ENCODE assay signal across 1 cellular context in the genomic region with DNA sequence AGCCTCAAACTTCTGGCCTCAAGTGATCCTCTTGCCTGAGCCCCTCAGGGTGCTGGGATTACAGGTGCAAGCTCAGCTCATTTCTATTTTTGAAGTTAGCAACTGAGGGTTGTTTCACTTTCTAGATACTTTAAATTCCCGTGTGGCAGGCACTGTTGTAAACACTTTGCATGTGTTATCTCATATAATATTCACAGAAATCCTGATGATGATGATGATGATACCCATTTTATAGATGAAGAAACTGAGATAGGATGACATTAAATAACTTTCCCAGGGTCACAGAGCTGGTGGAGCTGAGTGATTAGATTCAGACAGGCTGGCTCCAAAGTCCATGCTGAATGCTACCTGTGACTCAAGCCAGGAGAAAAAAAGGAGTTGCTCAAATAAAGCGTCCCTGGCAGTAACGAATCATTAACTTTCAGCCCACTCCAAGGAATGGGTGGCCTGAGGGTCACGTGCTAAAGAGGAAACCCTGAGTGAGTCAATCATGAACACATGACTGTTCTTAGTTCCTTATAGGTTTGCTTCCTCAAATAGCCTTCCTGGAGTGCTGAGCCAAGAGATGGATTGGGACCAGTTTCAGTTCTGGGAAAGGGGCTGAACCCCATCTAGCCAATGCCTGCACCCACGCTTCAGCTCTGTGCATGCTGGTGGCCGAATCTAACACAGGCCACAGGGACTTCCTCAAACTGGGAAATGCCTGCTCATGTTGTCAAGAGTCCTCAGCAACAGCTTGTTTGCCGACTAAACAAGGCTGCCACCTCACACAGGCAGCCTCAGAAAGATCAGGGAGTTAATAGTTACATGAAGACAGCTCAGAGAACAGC.
TF ChIP-seq lines count a peak whose summit lies in the region.

No MANE protein-coding gene starts in this region.

TF ChIP-seq in HepG2, 621 proteins besides CTCF, POLR2A, EP300 and RAD21 (continued from another document and continues in another):
- TF ChIP-seq, protein P1, sequence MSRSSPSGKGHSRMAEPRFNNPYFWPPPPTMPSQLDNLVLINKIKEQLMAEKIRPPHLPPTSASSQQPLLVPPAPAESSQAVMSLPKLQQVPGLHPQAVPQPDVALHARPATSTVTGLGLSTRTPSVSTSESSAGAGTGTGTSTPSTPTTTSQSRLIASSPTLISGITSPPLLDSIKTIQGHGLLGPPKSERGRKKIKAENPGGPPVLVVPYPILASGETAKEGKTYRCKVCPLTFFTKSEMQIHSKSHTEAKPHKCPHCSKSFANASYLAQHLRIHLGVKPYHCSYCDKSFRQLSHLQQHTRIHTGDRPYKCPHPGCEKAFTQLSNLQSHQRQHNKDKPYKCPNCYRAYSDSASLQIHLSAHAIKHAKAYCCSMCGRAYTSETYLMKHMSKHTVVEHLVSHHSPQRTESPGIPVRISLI (CRISPR knock-in tag; IDR thresholded peaks at IDR 0.05; ENCODE audit: borderline replicate concordance): peak; percentile 81; the same call in 1 of the 2 replicates
- TF ChIP-seq ZNF768 (CRISPR knock-in tag; IDR thresholded peaks at IDR 0.05) (no peak), ZNF329 (CRISPR knock-in tag; IDR thresholded peaks at IDR 0.05; ENCODE audit: low read depth) (no peak), ELF1 (CRISPR knock-in tag; IDR thresholded peaks at IDR 0.05) (peak; percentile 79; the same call in 1 of the 2 replicates), ASH2L (IDR thresholded peaks at IDR 0.05; ENCODE audit: insufficient read length, low read depth, low read length) (peak; percentile 72), ETV5 (CRISPR knock-in tag; IDR thresholded peaks at IDR 0.05; ENCODE audit: borderline replicate concordance) (peak; percentile 59; the same call in 1 of the 2 replicates), ESRRA (CRISPR knock-in tag; IDR thresholded peaks at IDR 0.05; ENCODE audit: low read depth) (peak; percentile 100), KAT8 (CRISPR knock-in tag; IDR thresholded peaks at IDR 0.05) (peak; percentile 82; the same call in 1 of the 2 replicates), NFIC (IDR thresholded peaks at IDR 0.05; ENCODE audit: low read length) (peak; percentile 69; the same call in 1 of the 2 replicates), SIN3B (IDR thresholded peaks at IDR 0.05; ENCODE audit: low read length) (0 out of 2 replicates have a peak, but pooled peaks have one; percentile 60), NFYC (CRISPR knock-in tag; IDR thresholded peaks at IDR 0.05) (peak; percentile 51), POGZ (CRISPR knock-in tag; IDR thresholded peaks at IDR 0.05) (peak; percentile 81), HMG20A (CRISPR knock-in tag; IDR thresholded peaks at IDR 0.05; ENCODE audit: borderline replicate concordance) (peak; percentile 66), ZNF781 (CRISPR knock-in tag; IDR thresholded peaks at IDR 0.05; ENCODE audit: borderline replicate concordance, not compliant biosample characterization) (no peak), MYC (CRISPR knock-in tag; IDR thresholded peaks at IDR 0.05; ENCODE audit: borderline replicate concordance) (peak; percentile 60; the same call in 1 of the 2 replicates), MIER3 (CRISPR knock-in tag; IDR thresholded peaks at IDR 0.05; ENCODE audit: borderline replicate concordance) (peak; percentile 56; the same call in 1 of the 2 replicates), BCL6 (CRISPR knock-in tag; IDR thresholded peaks at IDR 0.05) (no peak; the same call in 1 of the 2 replicates), PITX1 (CRISPR knock-in tag; IDR thresholded peaks at IDR 0.05) (peak; percentile 49; the same call in 1 of the 2 replicates), KDM5A (IDR thresholded peaks at IDR 0.05; ENCODE audit: borderline replicate concordance, low read length) (no peak), RORA (CRISPR knock-in tag; IDR thresholded peaks at IDR 0.05) (0 out of 2 replicates have a peak, but pooled peaks have one; percentile 36), RFX3 (CRISPR knock-in tag; IDR thresholded peaks at IDR 0.05) (peak; percentile 45; the same call in 1 of the 2 replicates), FOSL2 (CRISPR knock-in tag; IDR thresholded peaks at IDR 0.05) (peak; percentile 92), ZNF672 (CRISPR knock-in tag; IDR thresholded peaks at IDR 0.05) (no peak), ZNF124 (CRISPR knock-in tag; IDR thresholded peaks at IDR 0.05) (peak; percentile 45; the same call in 1 of the 2 replicates), DNMT3B (CRISPR knock-in tag; conservative IDR thresholded peaks at IDR 0.05) (no peak)
- TF ChIP-seq, protein P2, sequence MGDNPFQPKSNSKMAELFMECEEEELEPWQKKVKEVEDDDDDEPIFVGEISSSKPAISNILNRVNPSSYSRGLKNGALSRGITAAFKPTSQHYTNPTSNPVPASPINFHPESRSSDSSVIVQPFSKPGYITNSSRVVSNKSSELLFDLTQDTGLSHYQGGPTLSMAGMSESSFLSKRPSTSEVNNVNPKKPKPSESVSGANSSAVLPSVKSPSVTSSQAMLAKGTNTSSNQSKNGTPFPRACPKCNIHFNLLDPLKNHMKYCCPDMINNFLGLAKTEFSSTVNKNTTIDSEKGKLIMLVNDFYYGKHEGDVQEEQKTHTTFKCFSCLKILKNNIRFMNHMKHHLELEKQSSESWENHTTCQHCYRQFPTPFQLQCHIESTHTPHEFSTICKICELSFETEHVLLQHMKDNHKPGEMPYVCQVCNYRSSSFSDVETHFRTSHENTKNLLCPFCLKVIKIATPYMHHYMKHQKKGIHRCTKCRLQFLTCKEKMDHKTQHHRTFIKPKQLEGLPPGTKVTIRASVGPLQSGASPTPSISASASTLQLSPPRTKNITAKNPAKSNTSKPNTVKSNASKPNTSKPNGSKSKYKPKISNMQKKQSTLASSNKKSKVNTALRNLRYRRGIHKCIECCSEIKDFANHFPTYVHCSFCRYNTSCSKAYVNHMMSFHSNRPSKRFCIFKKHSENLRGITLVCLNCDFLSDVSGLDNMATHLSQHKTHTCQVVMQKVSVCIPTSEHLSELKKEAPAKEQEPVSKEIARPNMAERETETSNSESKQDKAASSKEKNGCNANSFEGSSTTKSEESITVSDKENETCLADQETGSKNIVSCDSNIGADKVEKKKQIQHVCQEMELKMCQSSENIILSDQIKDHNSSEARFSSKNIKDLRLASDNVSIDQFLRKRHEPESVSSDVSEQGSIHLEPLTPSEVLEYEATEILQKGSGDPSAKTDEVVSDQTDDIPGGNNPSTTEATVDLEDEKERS (CRISPR knock-in tag; IDR thresholded peaks at IDR 0.05): peak; percentile 84
- TF ChIP-seq, protein P3, sequence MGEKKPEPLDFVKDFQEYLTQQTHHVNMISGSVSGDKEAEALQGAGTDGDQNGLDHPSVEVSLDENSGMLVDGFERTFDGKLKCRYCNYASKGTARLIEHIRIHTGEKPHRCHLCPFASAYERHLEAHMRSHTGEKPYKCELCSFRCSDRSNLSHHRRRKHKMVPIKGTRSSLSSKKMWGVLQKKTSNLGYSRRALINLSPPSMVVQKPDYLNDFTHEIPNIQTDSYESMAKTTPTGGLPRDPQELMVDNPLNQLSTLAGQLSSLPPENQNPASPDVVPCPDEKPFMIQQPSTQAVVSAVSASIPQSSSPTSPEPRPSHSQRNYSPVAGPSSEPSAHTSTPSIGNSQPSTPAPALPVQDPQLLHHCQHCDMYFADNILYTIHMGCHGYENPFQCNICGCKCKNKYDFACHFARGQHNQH (CRISPR knock-in tag; IDR thresholded peaks at IDR 0.05): peak; percentile 63; the same call in 1 of the 2 replicates
- TF ChIP-seq, protein P4, sequence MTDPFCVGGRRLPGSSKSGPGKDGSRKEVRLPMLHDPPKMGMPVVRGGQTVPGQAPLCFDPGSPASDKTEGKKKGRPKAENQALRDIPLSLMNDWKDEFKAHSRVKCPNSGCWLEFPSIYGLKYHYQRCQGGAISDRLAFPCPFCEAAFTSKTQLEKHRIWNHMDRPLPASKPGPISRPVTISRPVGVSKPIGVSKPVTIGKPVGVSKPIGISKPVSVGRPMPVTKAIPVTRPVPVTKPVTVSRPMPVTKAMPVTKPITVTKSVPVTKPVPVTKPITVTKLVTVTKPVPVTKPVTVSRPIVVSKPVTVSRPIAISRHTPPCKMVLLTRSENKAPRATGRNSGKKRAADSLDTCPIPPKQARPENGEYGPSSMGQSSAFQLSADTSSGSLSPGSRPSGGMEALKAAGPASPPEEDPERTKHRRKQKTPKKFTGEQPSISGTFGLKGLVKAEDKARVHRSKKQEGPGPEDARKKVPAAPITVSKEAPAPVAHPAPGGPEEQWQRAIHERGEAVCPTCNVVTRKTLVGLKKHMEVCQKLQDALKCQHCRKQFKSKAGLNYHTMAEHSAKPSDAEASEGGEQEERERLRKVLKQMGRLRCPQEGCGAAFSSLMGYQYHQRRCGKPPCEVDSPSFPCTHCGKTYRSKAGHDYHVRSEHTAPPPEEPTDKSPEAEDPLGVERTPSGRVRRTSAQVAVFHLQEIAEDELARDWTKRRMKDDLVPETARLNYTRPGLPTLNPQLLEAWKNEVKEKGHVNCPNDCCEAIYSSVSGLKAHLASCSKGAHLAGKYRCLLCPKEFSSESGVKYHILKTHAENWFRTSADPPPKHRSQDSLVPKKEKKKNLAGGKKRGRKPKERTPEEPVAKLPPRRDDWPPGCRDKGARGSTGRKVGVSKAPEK (CRISPR knock-in tag; IDR thresholded peaks at IDR 0.05; ENCODE audit: borderline replicate concordance): 0 out of 2 replicates have a peak, but pooled peaks have one; percentile 26
- TF ChIP-seq, protein P5, sequence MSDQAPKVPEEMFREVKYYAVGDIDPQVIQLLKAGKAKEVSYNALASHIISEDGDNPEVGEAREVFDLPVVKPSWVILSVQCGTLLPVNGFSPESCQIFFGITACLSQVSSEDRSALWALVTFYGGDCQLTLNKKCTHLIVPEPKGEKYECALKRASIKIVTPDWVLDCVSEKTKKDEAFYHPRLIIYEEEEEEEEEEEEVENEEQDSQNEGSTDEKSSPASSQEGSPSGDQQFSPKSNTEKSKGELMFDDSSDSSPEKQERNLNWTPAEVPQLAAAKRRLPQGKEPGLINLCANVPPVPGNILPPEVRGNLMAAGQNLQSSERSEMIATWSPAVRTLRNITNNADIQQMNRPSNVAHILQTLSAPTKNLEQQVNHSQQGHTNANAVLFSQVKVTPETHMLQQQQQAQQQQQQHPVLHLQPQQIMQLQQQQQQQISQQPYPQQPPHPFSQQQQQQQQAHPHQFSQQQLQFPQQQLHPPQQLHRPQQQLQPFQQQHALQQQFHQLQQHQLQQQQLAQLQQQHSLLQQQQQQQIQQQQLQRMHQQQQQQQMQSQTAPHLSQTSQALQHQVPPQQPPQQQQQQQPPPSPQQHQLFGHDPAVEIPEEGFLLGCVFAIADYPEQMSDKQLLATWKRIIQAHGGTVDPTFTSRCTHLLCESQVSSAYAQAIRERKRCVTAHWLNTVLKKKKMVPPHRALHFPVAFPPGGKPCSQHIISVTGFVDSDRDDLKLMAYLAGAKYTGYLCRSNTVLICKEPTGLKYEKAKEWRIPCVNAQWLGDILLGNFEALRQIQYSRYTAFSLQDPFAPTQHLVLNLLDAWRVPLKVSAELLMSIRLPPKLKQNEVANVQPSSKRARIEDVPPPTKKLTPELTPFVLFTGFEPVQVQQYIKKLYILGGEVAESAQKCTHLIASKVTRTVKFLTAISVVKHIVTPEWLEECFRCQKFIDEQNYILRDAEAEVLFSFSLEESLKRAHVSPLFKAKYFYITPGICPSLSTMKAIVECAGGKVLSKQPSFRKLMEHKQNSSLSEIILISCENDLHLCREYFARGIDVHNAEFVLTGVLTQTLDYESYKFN (CRISPR knock-in tag; conservative IDR thresholded peaks at IDR 0.05): peak; percentile 86
- TF ChIP-seq, protein P6, sequence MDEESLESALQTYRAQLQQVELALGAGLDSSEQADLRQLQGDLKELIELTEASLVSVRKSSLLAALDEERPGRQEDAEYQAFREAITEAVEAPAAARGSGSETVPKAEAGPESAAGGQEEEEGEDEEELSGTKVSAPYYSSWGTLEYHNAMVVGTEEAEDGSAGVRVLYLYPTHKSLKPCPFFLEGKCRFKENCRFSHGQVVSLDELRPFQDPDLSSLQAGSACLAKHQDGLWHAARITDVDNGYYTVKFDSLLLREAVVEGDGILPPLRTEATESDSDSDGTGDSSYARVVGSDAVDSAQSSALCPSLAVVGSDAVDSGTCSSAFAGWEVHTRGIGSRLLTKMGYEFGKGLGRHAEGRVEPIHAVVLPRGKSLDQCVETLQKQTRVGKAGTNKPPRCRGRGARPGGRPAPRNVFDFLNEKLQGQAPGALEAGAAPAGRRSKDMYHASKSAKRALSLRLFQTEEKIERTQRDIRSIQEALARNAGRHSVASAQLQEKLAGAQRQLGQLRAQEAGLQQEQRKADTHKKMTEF (CRISPR knock-in tag; IDR thresholded peaks at IDR 0.05): peak; percentile 84
- TF ChIP-seq, protein P7, sequence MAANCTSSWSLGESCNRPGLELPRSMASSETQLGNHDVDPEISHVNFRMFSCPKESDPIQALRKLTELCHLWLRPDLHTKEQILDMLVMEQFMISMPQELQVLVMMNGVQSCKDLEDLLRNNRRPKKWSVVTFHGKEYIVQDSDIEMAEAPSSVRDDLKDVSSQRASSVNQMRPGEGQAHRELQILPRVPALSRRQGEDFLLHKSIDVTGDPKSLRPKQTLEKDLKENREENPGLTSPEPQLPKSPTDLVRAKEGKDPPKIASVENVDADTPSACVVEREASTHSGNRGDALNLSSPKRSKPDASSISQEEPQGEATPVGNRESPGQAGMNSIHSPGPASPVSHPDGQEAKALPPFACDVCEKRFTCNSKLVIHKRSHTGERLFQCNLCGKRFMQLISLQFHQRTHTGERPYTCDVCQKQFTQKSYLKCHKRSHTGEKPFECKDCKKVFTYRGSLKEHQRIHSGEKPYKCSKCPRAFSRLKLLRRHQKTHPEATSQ (CRISPR knock-in tag; IDR thresholded peaks at IDR 0.05; ENCODE audit: borderline replicate concordance): peak; percentile 48; the same call in 1 of the 2 replicates
- TF ChIP-seq, protein P8, sequence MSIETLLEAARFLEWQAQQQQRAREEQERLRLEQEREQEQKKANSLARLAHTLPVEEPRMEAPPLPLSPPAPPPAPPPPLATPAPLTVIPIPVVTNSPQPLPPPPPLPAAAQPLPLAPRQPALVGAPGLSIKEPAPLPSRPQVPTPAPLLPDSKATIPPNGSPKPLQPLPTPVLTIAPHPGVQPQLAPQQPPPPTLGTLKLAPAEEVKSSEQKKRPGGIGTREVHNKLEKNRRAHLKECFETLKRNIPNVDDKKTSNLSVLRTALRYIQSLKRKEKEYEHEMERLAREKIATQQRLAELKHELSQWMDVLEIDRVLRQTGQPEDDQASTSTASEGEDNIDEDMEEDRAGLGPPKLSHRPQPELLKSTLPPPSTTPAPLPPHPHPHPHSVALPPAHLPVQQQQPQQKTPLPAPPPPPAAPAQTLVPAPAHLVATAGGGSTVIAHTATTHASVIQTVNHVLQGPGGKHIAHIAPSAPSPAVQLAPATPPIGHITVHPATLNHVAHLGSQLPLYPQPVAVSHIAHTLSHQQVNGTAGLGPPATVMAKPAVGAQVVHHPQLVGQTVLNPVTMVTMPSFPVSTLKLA (IDR thresholded peaks at IDR 0.05): peak; percentile 61
- TF ChIP-seq, protein P9, sequence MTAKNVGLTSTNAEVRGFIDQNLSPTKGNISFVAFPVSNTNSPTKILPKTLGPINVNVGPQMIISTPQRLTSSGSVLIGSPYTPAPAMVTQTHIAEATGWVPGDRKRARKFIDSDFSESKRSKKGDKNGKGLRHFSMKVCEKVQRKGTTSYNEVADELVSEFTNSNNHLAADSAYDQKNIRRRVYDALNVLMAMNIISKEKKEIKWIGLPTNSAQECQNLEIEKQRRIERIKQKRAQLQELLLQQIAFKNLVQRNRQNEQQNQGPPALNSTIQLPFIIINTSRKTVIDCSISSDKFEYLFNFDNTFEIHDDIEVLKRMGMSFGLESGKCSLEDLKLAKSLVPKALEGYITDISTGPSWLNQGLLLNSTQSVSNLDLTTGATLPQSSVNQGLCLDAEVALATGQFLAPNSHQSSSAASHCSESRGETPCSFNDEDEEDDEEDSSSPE (CRISPR knock-in tag; IDR thresholded peaks at IDR 0.05): 0 out of 2 replicates have a peak, but pooled peaks have one; percentile 13
